11 cellular contexts compared by ENCODE assay signal in genomic region chr4:157265281-157265680, GRCh38. TPM values are rescaled to one million over a fixed set of nuclear protein-coding genes. Genes with fewer than 3 reads are reported as not detected.
DNase-seq lines count a peak whose midpoint lies in the region; ATAC-seq lines count a peak whose summit lies in the region.
"Had no signal": no experiment of that assay in that cellular context is flagged by ENCODE, and none has a peak within 500 bp of the region (broad histone marks: within the 10 kb centered on the region; RNA-seq: fewer than 3 reads in every experiment).

No MANE protein-coding gene starts in this region.

- ATAC-seq in left lobe of liver (no peak), HG03460 (IDR thresholded peaks at IDR 0.05; ENCODE audit: unreplicated experiment) (no peak)
- ATAC-seq: activated CD8-positive, alpha-beta T cell treated with anti-CD3 and anti-CD28 coated beads for 36 hours had no signal

- DNase-seq in D341Med (ENCODE audit: low spot score) (peak; percentile 26), NCI-H1105 treated with DMSO at 0.1 percent for 48 hours (lab: John Stamatoyannopoulos, UW) (peak; percentile 29), amniotic epithelial cell (ENCODE audit: low read depth) (peak; percentile 1), islet precursor cell (peak; percentile 61), left lobe of liver (ENCODE audit: low spot score) (no peak)
- no peak for DNase-seq in stimulated activated naive CD4-positive, alpha-beta T cell (lab: John Stamatoyannopoulos, UW)
- no peak for DNase-seq in activated T-cell treated with anti-CD3 and anti-CD28 coated beads, Interleukin-2, amount 50 U/mL, for 48 hours
- DNase-seq: activated CD8-positive, alpha-beta T cell treated with anti-CD3 and anti-CD28 coated beads for 36 hours; activated naive CD4-positive, alpha-beta T cell treated with anti-CD3 and anti-CD28 coated beads, Interleukin-2, amount 50 U/mL, for 16 hours; AML-193 had no signal

RNA-seq across cellular contexts. Expression of gene GRIA2, which starts 44.8 kb away (rescaled TPM):
- total RNA-seq in left lobe of liver: not detected
- total RNA-seq: activated CD8-positive, alpha-beta T cell treated with anti-CD3 and anti-CD28 coated beads for 36 hours had no signal

Comparison
In these comparisons a context has a peak if more than half of its experiments do, and no peak if none do; other contexts are left out.
1. DNase-seq: peak in D341Med (single experiment), NCI-H1105 treated with DMSO at 0.1 percent for 48 hours (single experiment), amniotic epithelial cell (single experiment) and islet precursor cell (single experiment); none in stimulated activated naive CD4-positive, alpha-beta T cell (0 of 6), activated T-cell treated with anti-CD3 and anti-CD28 coated beads, Interleukin-2, amount 50 U/mL, for 48 hours (0 of 2) and left lobe of liver (single experiment).